In the genomic region with DNA sequence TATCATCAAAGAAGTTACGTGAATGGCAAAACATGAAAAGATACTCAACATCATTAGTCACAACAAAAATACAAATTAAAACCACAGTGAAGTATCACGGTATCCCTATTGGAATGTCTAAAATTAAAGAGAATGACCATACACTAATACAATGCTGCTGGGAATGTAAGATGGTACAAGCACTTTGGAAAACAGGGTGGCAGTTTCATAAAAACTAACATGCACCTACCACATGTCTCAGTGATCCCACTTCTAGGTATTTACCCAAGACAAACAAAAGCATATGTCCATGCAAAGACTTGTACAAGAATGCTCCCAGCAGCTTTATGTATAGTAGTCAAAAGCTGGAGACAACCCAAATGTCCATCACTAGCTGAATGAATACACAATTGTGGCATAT, we compare ENCODE assay signal across 24 cellular contexts.
DNase-seq lines count a peak whose midpoint lies in the region; ATAC-seq and TF ChIP-seq lines count a peak whose summit lies in the region.
"Had no signal": no experiment of that assay in that cellular context is flagged by ENCODE, and none has a peak within 500 bp of the region (broad histone marks: within the 10 kb centered on the region; RNA-seq: fewer than 3 reads in every experiment).

No MANE protein-coding gene starts in this region.

- DNase-seq in A172 (ENCODE audit: low spot score) (peak; percentile 58), GM23248 (peak; percentile 57), WTC11 (ENCODE audit: low spot score) (no peak), foreskin fibroblast (peak; percentile 28 to 55), middle frontal gyrus (ENCODE audit: extremely low spot score, low spot score) (no peak), heart right ventricle (no peak), globus pallidus (ENCODE audit: low spot score) (no peak)
- no peak for DNase-seq in stimulated activated naive CD4-positive, alpha-beta T cell (lab: John Stamatoyannopoulos, UW)
- DNase-seq: ACHN; activated B cell treated with CpG ODN at 0.5 μM for 24 hours; activated T-cell treated with anti-CD3 and anti-CD28 coated beads, Interleukin-2, amount 50 U/mL, for 4 hours; GOT3; hippocampal formation; islet precursor cell; naive B cell; NCI-H1694; NCI-H2227 treated with DMSO at 0.1 percent for 48 hours; occipital lobe; PC-3; stimulated activated CD8-positive, alpha-beta memory T cell treated with anti-CD3 and anti-CD28 coated beads, Interleukin-4, amount 100 ng/mL, for 48 hours had no signal

- intact Hi-C loops in heart right ventricle (cut with DNase I): no loop called here

- TF ChIP-seq CTCF in WTC11 (IDR thresholded peaks at IDR 0.05): no peak
- no peak for TF ChIP-seq CTCF in foreskin fibroblast (IDR thresholded peaks at IDR 0.05; ENCODE audit: low read depth, low read length)
- no peak for TF ChIP-seq CTCF in heart right ventricle (IDR thresholded peaks at IDR 0.05)

- H3K4me1 ChIP-seq in GM23248 (ENCODE audit: insufficient read depth): peaks cover 37% of the 10 kb centered on the region
- peaks cover 5 to 21% (median 16%) of the 10 kb centered on the region in 9 donors for H3K4me1 ChIP-seq in heart right ventricle

- no peaks in the 10 kb centered on the region for H3K9me3 Mint-ChIP-seq in WTC11
- H3K9me3 Mint-ChIP-seq: activated B cell treated with CpG ODN at 0.5 μM for 24 hours; activated naive CD4-positive, alpha-beta T cell treated with anti-CD3 and anti-CD28 coated beads, Interleukin-2, amount 50 U/mL, for 24 hours; activated T-cell treated with anti-CD3 and anti-CD28 coated beads, Interleukin-2, amount 50 U/mL, for 4 hours had no signal

- in situ Hi-C loops in GM23248 (cut with MboI): no loop called here

- no peak overlapping the region for H3K4me2 ChIP-seq in GM23248 (ENCODE audit: unreplicated experiment)

- H3K27ac ChIP-seq in GM23248 (no peak overlapping the region), heart right ventricle (no peak overlapping the region)
- H3K27ac ChIP-seq: ascending aorta had no signal

- no peak overlapping the region for H2AFZ ChIP-seq in GM23248

- 32 to 37% methylated on average over 2 of the region's 2 CpGs for WGBS in GM23248 (ENCODE audit: low coverage in 1 of 2, low lambda C conversion rate in 2 of 2, missing lambda C conversion rate in 2 of 2), 2 experiments
- WGBS in heart right ventricle, 2 donors: 96 to 98% methylated on average over 2 of the region's 2 CpGs

- H3K36me3 Mint-ChIP-seq in WTC11: no peaks in the 10 kb centered on the region
- H3K36me3 Mint-ChIP-seq: CD14-positive monocyte, naive B cell had no signal

- H3K27me3 Mint-ChIP-seq in WTC11 (ENCODE audit: low read depth): no peaks in the 10 kb centered on the region
- H3K27me3 Mint-ChIP-seq: activated naive CD4-positive, alpha-beta T cell treated with anti-CD3 and anti-CD28 coated beads, Interleukin-2, amount 50 U/mL, for 24 hours had no signal

- ATAC-seq in WTC11 (no peak), heart right ventricle (no peak)
- ATAC-seq: activated T-cell treated with anti-CD3 and anti-CD28 coated beads, Interleukin-2, amount 50 U/mL, for 4 hours; PC-3 had no signal

- H3K4me3 ChIP-seq in GM23248 (no peak overlapping the region), foreskin fibroblast (ENCODE audit: low read depth in 1 of 2, low read length in 2 of 2) (no peak overlapping the region), heart right ventricle (no peak overlapping the region)
- H3K4me3 ChIP-seq: ascending aorta, lung had no signal

- H4K20me1 ChIP-seq in GM23248 (ENCODE audit: insufficient read depth): no peaks in the 10 kb centered on the region

- H3K79me2 ChIP-seq in GM23248 (ENCODE audit: insufficient read depth): no peaks in the 10 kb centered on the region

- CTCF ChIA-PET in WTC11 (lab: Charles Lee): no interaction called here

- no peaks in the 10 kb centered on the region for H3K9me3 ChIP-seq in GM23248 (ENCODE audit: low read depth)
- no peaks in the 10 kb centered on the region for H3K9me3 ChIP-seq in heart right ventricle
- H3K9me3 ChIP-seq: ascending aorta had no signal

- POLR2A ChIA-PET in WTC11 (lab: Charles Lee): no interaction called here

- no peaks in the 10 kb centered on the region for H3K9me2 ChIP-seq in GM23248 (ENCODE audit: insufficient read depth)

- H3K27ac Mint-ChIP-seq in WTC11: no peak overlapping the region
- H3K27ac Mint-ChIP-seq: activated B cell treated with CpG ODN at 0.5 μM for 24 hours; activated naive CD4-positive, alpha-beta T cell treated with anti-CD3 and anti-CD28 coated beads, Interleukin-2, amount 50 U/mL, for 24 hours; CD14-positive monocyte had no signal

- no peak overlapping the region for H3K4me3 Mint-ChIP-seq in WTC11
- H3K4me3 Mint-ChIP-seq: activated B cell treated with CpG ODN at 0.5 μM for 24 hours; activated naive CD4-positive, alpha-beta T cell treated with anti-CD3 and anti-CD28 coated beads, Interleukin-2, amount 50 U/mL, for 24 hours; activated T-cell treated with anti-CD3 and anti-CD28 coated beads, Interleukin-2, amount 50 U/mL, for 4 hours; CD14-positive monocyte; naive B cell had no signal

- H3K36me3 ChIP-seq in GM23248 (ENCODE audit: low read depth) (no peaks in the 10 kb centered on the region), heart right ventricle (no peaks in the 10 kb centered on the region)
- H3K36me3 ChIP-seq: ascending aorta had no signal

- peaks cover 12% of the 10 kb centered on the region for H3K4me1 Mint-ChIP-seq in WTC11
- H3K4me1 Mint-ChIP-seq: activated B cell treated with CpG ODN at 0.5 μM for 24 hours; activated naive CD4-positive, alpha-beta T cell treated with anti-CD3 and anti-CD28 coated beads, Interleukin-2, amount 50 U/mL, for 24 hours; naive B cell had no signal

- H3K9ac ChIP-seq in GM23248: no peak overlapping the region

- H3K27me3 ChIP-seq in GM23248 (replicated peaks; ENCODE audit: insufficient read depth): no peaks in the 10 kb centered on the region
- H3K27me3 ChIP-seq in heart right ventricle: no peaks in the 10 kb centered on the region
- H3K27me3 ChIP-seq: ascending aorta had no signal

- H3F3A ChIP-seq in GM23248 (ENCODE audit: insufficient read depth): peaks cover 13% of the 10 kb centered on the region

TF ChIP-seq in WTC11, 78 proteins besides CTCF, POLR2A, EP300 and RAD21:
- peak; percentile 39 for TF ChIP-seq GABPB1 (CRISPR knock-in tag; IDR thresholded peaks at IDR 0.05)
- TF ChIP-seq CREB1 (CRISPR knock-in tag; IDR thresholded peaks at IDR 0.05): no peak

Comparison
In these comparisons a context has a peak if more than half of its experiments do, and no peak if none do; other contexts are left out.
1. DNase-seq: peak in A172 (single experiment), GM23248 (single experiment) and foreskin fibroblast (2 of 2); none in WTC11 (single experiment), middle frontal gyrus (single experiment), stimulated activated naive CD4-positive, alpha-beta T cell (0 of 6), heart right ventricle (0 of 2) and globus pallidus (single experiment).